In the genomic region with DNA sequence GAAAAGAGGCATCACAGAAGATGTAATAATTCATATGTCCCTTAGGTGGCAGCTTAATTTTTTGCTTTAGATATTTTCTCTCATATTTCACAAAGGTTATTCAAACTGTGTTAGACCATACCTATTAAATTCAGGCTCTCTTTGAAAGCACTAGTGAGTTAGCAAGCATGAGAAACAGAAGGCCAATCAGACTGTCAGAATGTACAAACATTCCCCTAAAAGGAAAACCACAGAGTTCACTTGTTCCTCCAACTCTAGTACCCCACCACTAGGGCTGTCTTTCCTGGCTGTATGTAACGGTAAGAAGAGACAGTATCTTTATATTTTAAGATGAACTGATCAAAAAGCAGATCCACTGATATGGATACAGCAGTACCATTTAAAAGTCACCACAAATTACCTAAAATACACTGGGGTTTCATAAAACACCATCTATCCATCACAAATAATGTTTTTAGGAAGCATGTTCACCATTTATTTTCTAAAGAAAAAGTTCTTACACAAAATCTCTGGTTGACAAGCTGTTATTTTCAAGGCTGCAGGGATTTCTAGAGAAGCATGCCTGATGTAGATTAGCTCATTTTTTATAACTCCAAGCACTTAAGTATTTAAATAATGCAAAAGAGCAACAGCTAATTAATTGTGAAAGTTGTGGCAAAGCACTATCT, we compare ENCODE assay signal across 8 cellular contexts. TPM values are rescaled to one million over a fixed set of nuclear protein-coding genes. Genes with fewer than 3 reads are reported as not detected.
A peak's percentile ranks its signal among the peaks of the same experiment; 100 is the strongest.
DNase-seq lines count a peak whose midpoint lies in the region; ATAC-seq and TF ChIP-seq lines count a peak whose summit lies in the region.

No MANE protein-coding gene starts in this region.

- peak; percentile 88 for DNase-seq in DMS 273 (lab: John Stamatoyannopoulos, UW; ENCODE audit: unreplicated experiment)
- peak; percentile 31 for DNase-seq in NCI-H82 treated with DMSO at 0.1 percent for 48 hours (lab: John Stamatoyannopoulos, UW; ENCODE audit: unreplicated experiment)
- no peak for DNase-seq in ascending aorta (ENCODE audit: low spot score in 2 of 2)
- peak; percentile 44 for DNase-seq in iPS-NIHi11 (ENCODE audit: low spot score)
- no peak for DNase-seq in smooth muscle cell (lab: John Stamatoyannopoulos, UW; ENCODE audit: unreplicated experiment)
- no peak for DNase-seq in activated CD4-positive, CD25-positive, alpha-beta regulatory T cell treated with anti-CD3 and anti-CD28 coated beads, Interleukin-2, amount 50 U/mL, for 72 hours

- intact Hi-C loops in ascending aorta (cut with DNase I): loop anchor here (10.0 kb wide), 5 partner anchors 319 to 1121 kb away; a partner anchor contains a TSS

- TF ChIP-seq CTCF in ascending aorta (IDR thresholded peaks at IDR 0.05) (peak; percentile 38 to 46 (median 46)), smooth muscle cell (IDR thresholded peaks at IDR 0.05; ENCODE audit: borderline replicate concordance, insufficient read depth, poor library complexity, severe bottlenecking) (peak; percentile 42)

- H4K20me1 ChIP-seq in smooth muscle cell (ENCODE audit: low read depth): peaks cover 53% of the 10 kb centered on the region

- ATAC-seq in GM18867 (IDR thresholded peaks at IDR 0.05; ENCODE audit: unreplicated experiment) (peak; percentile 34), HG03139 (IDR thresholded peaks at IDR 0.05; ENCODE audit: unreplicated experiment) (peak; percentile 43)

- peak overlapping the region; percentile 82 for H3K4me2 ChIP-seq in smooth muscle cell

- 2% methylated on average over 1 of the region's 1 CpG for WGBS in smooth muscle cell (ENCODE audit: low lambda C conversion rate)

- H3F3A ChIP-seq in smooth muscle cell (ENCODE audit: low read depth): peaks cover 10% of the 10 kb centered on the region

- H3K27ac ChIP-seq in ascending aorta (peak overlapping the region; percentile 95 to 99), smooth muscle cell (ENCODE audit: low read depth) (peak overlapping the region; percentile 79)

- H3K36me3 ChIP-seq in ascending aorta: peaks cover 18 to 24% of the 10 kb centered on the region in 2 donors
- H3K36me3 ChIP-seq in smooth muscle cell (ENCODE audit: low read depth): peaks cover 17% of the 10 kb centered on the region

- H3K4me1 ChIP-seq in ascending aorta (peaks cover 0 to 21% of the 10 kb centered on the region in 2 donors), smooth muscle cell (ENCODE audit: low read depth) (peaks cover 30% of the 10 kb centered on the region)

- H3K27me3 ChIP-seq in ascending aorta: no peaks in the 10 kb centered on the region
- H3K27me3 ChIP-seq in smooth muscle cell (ENCODE audit: low read depth): peaks cover 11% of the 10 kb centered on the region

- no peak overlapping the region for H3K9ac ChIP-seq in smooth muscle cell (ENCODE audit: low read depth)

- H3K4me3 ChIP-seq in ascending aorta (peak overlapping the region; percentile 93 to 97), smooth muscle cell (peak overlapping the region; percentile 89)

- H2AFZ ChIP-seq in smooth muscle cell (ENCODE audit: low read depth): no peak overlapping the region

- H3K9me3 ChIP-seq in ascending aorta: no peaks in the 10 kb centered on the region
- H3K9me3 ChIP-seq in smooth muscle cell (replicated peaks; ENCODE audit: low read depth): no peaks in the 10 kb centered on the region

- H3K79me2 ChIP-seq in smooth muscle cell (ENCODE audit: low read depth): peaks cover 58% of the 10 kb centered on the region

RNA-seq across cellular contexts. Expression of a gene that starts 1.8 kb away (rescaled TPM):
- total RNA-seq in ascending aorta (48.3 TPM), smooth muscle cell (188 and 195 TPM in 2 replicates)
- 196 and 205 TPM in 2 replicates for polyA plus RNA-seq in smooth muscle cell

RNA-seq across cellular contexts. Expression of a gene that starts 19.3 kb away (rescaled TPM):
- total RNA-seq in ascending aorta: not detected
- total RNA-seq in smooth muscle cell: not detected in 2 replicates
- polyA plus RNA-seq in smooth muscle cell: not detected in 2 replicates

RNA-seq across cellular contexts. Expression of a gene that starts 43.6 kb away (rescaled TPM):
- total RNA-seq in ascending aorta (9.8 TPM), smooth muscle cell (1.7 and 2.4 TPM in 2 replicates)
- 0.65 and 0.78 TPM in 2 replicates for polyA plus RNA-seq in smooth muscle cell

Comparison
In these comparisons a context has a peak if more than half of its experiments do, and no peak if none do; other contexts are left out.
1. DNase-seq: peak in DMS 273 (single experiment), NCI-H82 treated with DMSO at 0.1 percent for 48 hours (single experiment) and iPS-NIHi11 (single experiment); none in ascending aorta (0 of 2), smooth muscle cell (single experiment) and activated CD4-positive, CD25-positive, alpha-beta regulatory T cell treated with anti-CD3 and anti-CD28 coated beads, Interleukin-2, amount 50 U/mL, for 72 hours (single experiment).